In genomic region chr1:11979453-11979817, GRCh38 we compare ENCODE assay signal across 8 cellular contexts. TPM values are rescaled to one million over a fixed set of nuclear protein-coding genes. Genes with fewer than 3 reads are reported as not detected.
DNase-seq lines count a peak whose midpoint lies in the region; ATAC-seq and TF ChIP-seq lines count a peak whose summit lies in the region.

No MANE protein-coding gene starts in this region.

- no peak for TF ChIP-seq CTCF in Caco-2 (IDR thresholded peaks at IDR 0.05; ENCODE audit: insufficient read depth in 1 of 2, low read depth in 1 of 2, low read length in 1 of 2, severe bottlenecking in 1 of 2, unreplicated experiment in 1 of 2)
- TF ChIP-seq CTCF in dorsolateral prefrontal cortex (IDR thresholded peaks at IDR 0.05 in 54 of 56, conservative IDR thresholded peaks at IDR 0.05 in 2 of 56; ENCODE audit: low read depth in 1 of 56, partially characterized antibody in 56 of 56) = no peak

- peak overlapping the region; percentile 99 for H3K27ac Mint-ChIP-seq in Caco-2 (ENCODE audit: unreplicated experiment)
- peak overlapping the region; percentile 85 to 98 (median 93) for H3K27ac Mint-ChIP-seq in naive thymus-derived CD4-positive, alpha-beta T cell

- POLR2A ChIA-PET in Caco-2 (lab: Charles Lee) = interaction anchor here (0.8 to 2.6 kb wide), 5 partner anchors 10 to 70 kb away, joined by 3 to 57 read pairs (median 6); partner anchors contain the start of gene MIIP
- POLR2A ChIA-PET in naive thymus-derived CD4-positive, alpha-beta T cell (lab: Charles Lee) = interaction anchor here (0.9 to 4.9 kb wide), 7 partner anchors 40 to 231 kb away, joined by 3 to 83 read pairs (median 4); partner anchors contain the start of genes CLCN6, MIIP and MTHFR

- H3K27ac ChIP-seq in dorsolateral prefrontal cortex = peak overlapping the region; percentile 53 to 98 (median 94)
- peak overlapping the region; percentile 98 for H3K27ac ChIP-seq in naive thymus-derived CD4-positive, alpha-beta T cell (ENCODE audit: low read depth, low read length)

- no peak for DNase-seq in Caco-2
- peak; percentile 88 for DNase-seq in NCI-H2196 treated with DMSO at 0.1 percent for 48 hours (lab: John Stamatoyannopoulos, UW; ENCODE audit: unreplicated experiment)
- peak in 6 of 10 donors; percentile 51 to 62 (median 56) for DNase-seq in dorsolateral prefrontal cortex
- no peak for DNase-seq in naive thymus-derived CD4-positive, alpha-beta T cell
- no peak for DNase-seq in SHP77 treated with DMSO at 0.1 percent for 48 hours (lab: John Stamatoyannopoulos, UW)
- DNase-seq in EL = no peak
- DNase-seq in SW480 (ENCODE audit: low spot score) = no peak

- H3K36me3 Mint-ChIP-seq in Caco-2 (ENCODE audit: insufficient read depth, unreplicated experiment) = peaks cover 56% of the 10 kb centered on the region
- peaks cover 0 to 14% (median 8%) of the 10 kb centered on the region in 5 donors for H3K36me3 Mint-ChIP-seq in naive thymus-derived CD4-positive, alpha-beta T cell

- intact Hi-C loops in Caco-2 (cut with micrococcal nuclease; ENCODE audit: unreplicated experiment) (no loop called here), dorsolateral prefrontal cortex (cut with DNase I) (no loop called here)
- intact Hi-C loops in naive thymus-derived CD4-positive, alpha-beta T cell (cut with micrococcal nuclease) = no loop called here

- peaks cover 19% of the 10 kb centered on the region for H3K4me1 Mint-ChIP-seq in Caco-2 (ENCODE audit: low read depth, unreplicated experiment)
- peaks cover 27 to 43% (median 36%) of the 10 kb centered on the region in 7 donors for H3K4me1 Mint-ChIP-seq in naive thymus-derived CD4-positive, alpha-beta T cell

- no peaks in the 10 kb centered on the region for H3K9me3 ChIP-seq in Caco-2
- H3K9me3 ChIP-seq in naive thymus-derived CD4-positive, alpha-beta T cell (ENCODE audit: control insufficient read depth in 2 of 3, low read length in 3 of 3) = no peaks in the 10 kb centered on the region

- H3K4me3 Mint-ChIP-seq in Caco-2 (ENCODE audit: unreplicated experiment) = peak overlapping the region; percentile 99
- peak overlapping the region; percentile 80 to 99 (median 90) for H3K4me3 Mint-ChIP-seq in naive thymus-derived CD4-positive, alpha-beta T cell

- peaks cover 2% of the 10 kb centered on the region for H3K36me3 ChIP-seq in Caco-2 (ENCODE audit: control insufficient read depth, insufficient read depth, low read length)
- peaks cover 0 to 32% (median 0%) of the 10 kb centered on the region in 3 experiments for H3K36me3 ChIP-seq in naive thymus-derived CD4-positive, alpha-beta T cell (ENCODE audit: control insufficient read depth in 2 of 3, insufficient read depth in 3 of 3, low read length in 3 of 3)

- H3K27me3 ChIP-seq in Caco-2 (replicated peaks; ENCODE audit: control insufficient read depth, insufficient read depth, low read length) = no peaks in the 10 kb centered on the region
- H3K27me3 ChIP-seq in dorsolateral prefrontal cortex = no peaks in the 10 kb centered on the region
- H3K27me3 ChIP-seq in naive thymus-derived CD4-positive, alpha-beta T cell (ENCODE audit: control insufficient read depth in 2 of 2, insufficient read depth in 2 of 2, low read length in 2 of 2) = no peaks in the 10 kb centered on the region

- H3K27me3 Mint-ChIP-seq in Caco-2 (ENCODE audit: insufficient read depth, unreplicated experiment) = no peaks in the 10 kb centered on the region
- no peaks in the 10 kb centered on the region for H3K27me3 Mint-ChIP-seq in naive thymus-derived CD4-positive, alpha-beta T cell

- peaks cover 28% of the 10 kb centered on the region for H3K4me1 ChIP-seq in Caco-2
- H3K4me1 ChIP-seq in naive thymus-derived CD4-positive, alpha-beta T cell (ENCODE audit: control insufficient read depth in 2 of 2, insufficient read depth in 2 of 2, low read length in 2 of 2) = peaks cover 9 to 22% of the 10 kb centered on the region in 2 donors

- no peaks in the 10 kb centered on the region for H3K9me3 Mint-ChIP-seq in Caco-2 (ENCODE audit: unreplicated experiment)
- no peaks in the 10 kb centered on the region for H3K9me3 Mint-ChIP-seq in naive thymus-derived CD4-positive, alpha-beta T cell

- no peak for ATAC-seq in naive thymus-derived CD4-positive, alpha-beta T cell
- no peak for ATAC-seq in HG03045 (IDR thresholded peaks at IDR 0.05; ENCODE audit: unreplicated experiment)

- BruUV-seq in Caco-2 (replicated peaks; lab: Mats Ljungman, UMichigan) = TSS peak; percentile 90

- peak overlapping the region; percentile 71 for H3K4me3 ChIP-seq in Caco-2 (ENCODE audit: low read depth, low read length)
- H3K4me3 ChIP-seq in dorsolateral prefrontal cortex = peak overlapping the region; percentile 57 to 100 (median 94)
- H3K4me3 ChIP-seq in naive thymus-derived CD4-positive, alpha-beta T cell (ENCODE audit: low read length) = peak overlapping the region; percentile 88

- CTCF ChIA-PET in Caco-2 (lab: Charles Lee) = interaction anchor here (0.6 to 1.7 kb wide), 2 partner anchors 12 to 57 kb away, joined by 3 to 9 read pairs; no protein-coding TSS in a partner anchor
- CTCF ChIA-PET in naive thymus-derived CD4-positive, alpha-beta T cell (lab: Charles Lee) = no interaction called here

RNA-seq across cellular contexts. Expression of gene MFN2, which starts 0.8 kb away (rescaled TPM):
- total RNA-seq in Caco-2 (2022) = 73.9 and 74.1 TPM in 2 replicates
- 100 to 1,000 TPM; 107 to 182 (median 141) TPM for total RNA-seq in dorsolateral prefrontal cortex
- 10 to 100 TPM; 40.2 to 58.6 (median 44.8) TPM for total RNA-seq in naive thymus-derived CD4-positive, alpha-beta T cell
- polyA plus RNA-seq in naive thymus-derived CD4-positive, alpha-beta T cell = 10 to 100 TPM; 29.5 to 42.8 TPM

RNA-seq across cellular contexts. Expression of gene MIIP, which starts 39.9 kb away (rescaled TPM):
- total RNA-seq in Caco-2 (2022) (38.6 and 41.0 TPM in 2 replicates), dorsolateral prefrontal cortex (10 to 100 TPM; 16.3 to 37.8 (median 24.3) TPM)
- total RNA-seq in naive thymus-derived CD4-positive, alpha-beta T cell = 10 to 100 TPM; 23.7 to 87.7 (median 34.1) TPM
- 10 to 100 TPM; 19.2 to 26.5 TPM for polyA plus RNA-seq in naive thymus-derived CD4-positive, alpha-beta T cell

RNA-seq across cellular contexts. Expression of gene PLOD1, which starts 44.9 kb away (rescaled TPM):
- total RNA-seq in Caco-2 (2022) (89.3 and 91.7 TPM in 2 replicates), dorsolateral prefrontal cortex (100 to 1,000 TPM in 4 of 120 experiments, 10 to 100 TPM in 116; 28.5 to 148 (median 43.7) TPM)
- total RNA-seq in naive thymus-derived CD4-positive, alpha-beta T cell = 10 to 100 TPM in 2 of 5 experiments, 1 to 10 TPM in 3; 3.6 to 24.2 (median 4.8) TPM
- 1 to 10 TPM; 1.8 to 2.7 TPM for polyA plus RNA-seq in naive thymus-derived CD4-positive, alpha-beta T cell

RNA-seq across cellular contexts. Expression of gene KIAA2013, which starts 53.2 kb away (rescaled TPM):
- 46.1 and 47.3 TPM in 2 replicates for total RNA-seq in Caco-2 (2022)
- 10 to 100 TPM; 22.8 to 44.8 (median 29.5) TPM for total RNA-seq in dorsolateral prefrontal cortex
- 10 to 100 TPM; 13.3 to 38.1 (median 27.2) TPM for total RNA-seq in naive thymus-derived CD4-positive, alpha-beta T cell
- polyA plus RNA-seq in naive thymus-derived CD4-positive, alpha-beta T cell = 10 to 100 TPM; 19.8 to 37.9 TPM

Comparison
In these comparisons a context has a peak if more than half of its experiments do, and no peak if none do; other contexts are left out.
1. DNase-seq: peak in NCI-H2196 treated with DMSO at 0.1 percent for 48 hours (single experiment) and dorsolateral prefrontal cortex (6 of 10); none in Caco-2 (0 of 2), naive thymus-derived CD4-positive, alpha-beta T cell (0 of 9), SHP77 treated with DMSO at 0.1 percent for 48 hours (single experiment), EL (single experiment) and SW480 (single experiment).
2. Peak in every context shown above with its lines, with median percentiles within 50 percentile points of each other: H3K4me3 ChIP-seq.